24 cellular contexts compared by ENCODE assay signal in the genomic region with DNA sequence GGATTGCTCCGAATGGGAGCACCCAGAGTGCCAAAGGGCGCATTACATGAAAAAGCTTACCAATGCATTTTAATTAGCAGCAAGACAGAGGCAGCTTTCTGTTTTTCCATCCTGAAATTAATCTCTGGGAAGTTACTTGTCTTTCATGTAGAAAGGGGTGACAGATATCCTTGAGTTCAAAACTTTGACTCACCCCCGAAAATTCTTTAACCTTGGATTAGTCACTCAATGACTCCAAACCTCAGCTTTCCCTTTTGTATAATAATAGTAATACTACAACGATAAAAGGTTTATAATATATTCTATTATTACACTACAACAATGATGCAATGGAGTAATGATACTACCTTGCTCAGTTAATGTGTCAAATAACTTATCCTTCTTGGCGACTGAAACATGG.
"Had no signal": no experiment of that assay in that cellular context is flagged by ENCODE, and none has a peak within 500 bp of the region (broad histone marks: within the 10 kb centered on the region; RNA-seq: fewer than 3 reads in every experiment).

No MANE protein-coding gene starts in this region.

- H3K4me1 ChIP-seq: adrenal gland, ascending aorta, prostate gland had no signal

- H3K36me3 ChIP-seq: adrenal gland, ascending aorta, brain microvascular endothelial cell, esophagus muscularis mucosa, neutrophil, prostate gland, thoracic aorta had no signal

- DNase-seq: activated CD4-positive, alpha-beta T cell treated with anti-CD3 and anti-CD28 coated beads for 48 hours; activated CD4-positive, alpha-beta T cell treated with anti-CD3 and anti-CD28 coated beads, Interleukin-2, amount 50 U/mL, for 48 hours; activated CD8-positive, alpha-beta memory T cell treated with anti-CD3 and anti-CD28 coated beads for 24 hours; activated effector memory CD4-positive, alpha-beta T cell treated with Interleukin-2 at 50 U/mL for 16 hours; activated naive CD4-positive, alpha-beta T cell treated with anti-CD3 and anti-CD28 coated beads for 36 hours; activated naive CD8-positive, alpha-beta T cell treated with anti-CD3 and anti-CD28 coated beads for 36 hours; adrenal gland; brain microvascular endothelial cell; endodermal cell; glutamatergic neuron; left colon; naive B cell; nephron progenitor cell; retina; stimulated activated CD4-positive, alpha-beta T cell treated with anti-CD3 and anti-CD28 coated beads, Interleukin-12 subunit alpha, Interleukin-12 subunit beta, amount 100 ng/mL, for 4 hours; stimulated activated CD4-positive, alpha-beta T cell treated with anti-CD3 and anti-CD28 coated beads, Interleukin-4, amount 100 ng/mL, for 1 hour; trophoblast cell had no signal

- H3K4me3 ChIP-seq: adrenal gland, ascending aorta, esophagus muscularis mucosa, prostate gland, skin epidermis, thoracic aorta had no signal

- H3K27me3 ChIP-seq: adrenal gland, ascending aorta, brain microvascular endothelial cell, esophagus muscularis mucosa, neutrophil had no signal

- H3K9me3 ChIP-seq: adrenal gland, ascending aorta, esophagus muscularis mucosa, neutrophil, prostate gland, thoracic aorta had no signal

- H3K27ac ChIP-seq: adrenal gland, ascending aorta, brain microvascular endothelial cell, esophagus muscularis mucosa, neutrophil, prostate gland, skin epidermis, thoracic aorta, VCaP had no signal
